ENCODE assay signal across 2 cellular contexts in the genomic region with DNA sequence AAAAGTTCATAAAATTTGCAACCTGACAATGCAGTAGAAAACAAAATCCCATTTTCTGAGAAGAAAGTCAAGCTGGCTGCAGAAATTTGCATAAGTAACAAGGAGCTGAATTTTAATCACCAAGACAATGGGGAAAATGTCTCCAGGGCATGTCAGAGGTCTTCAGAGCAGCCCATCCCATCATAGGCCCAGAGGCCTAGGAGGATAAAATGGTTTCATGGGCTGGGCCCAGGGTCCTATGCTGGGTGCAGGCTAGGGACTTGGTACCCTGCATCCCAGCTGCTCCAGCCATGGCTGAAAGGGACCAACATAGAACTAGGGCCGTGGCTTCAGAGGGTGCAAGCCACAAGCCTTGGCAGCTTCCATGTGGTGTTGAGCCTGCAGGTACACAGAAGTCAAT. TPM values are rescaled to one million over a fixed set of nuclear protein-coding genes. Genes with fewer than 3 reads are reported as not detected.
"Had no signal": no experiment of that assay in that cellular context is flagged by ENCODE, and none has a peak within 500 bp of the region (broad histone marks: within the 10 kb centered on the region; RNA-seq: fewer than 3 reads in every experiment).

No MANE protein-coding gene starts in this region.

RNA-seq across cellular contexts. Expression of a gene that starts 42.0 kb away (rescaled TPM):
- total RNA-seq: G401, GM12878 had no signal
- polyA plus RNA-seq: GM12878 had no signal
